1 cellular context compared by ENCODE assay signal in genomic region chr1:182392045-182393028, GRCh38.
A peak's percentile ranks its signal among the peaks of the same experiment; 100 is the strongest.
TF ChIP-seq lines count a peak whose summit lies in the region.

No MANE protein-coding gene starts in this region.

TF ChIP-seq in HepG2, 621 proteins besides CTCF, POLR2A, EP300 and RAD21 (continues in another document):
- TF ChIP-seq ZNF776 (CRISPR knock-in tag; IDR thresholded peaks at IDR 0.05) (no peak), ATF3 (CRISPR knock-in tag; IDR thresholded peaks at IDR 0.05) (no peak), ZNF10 (CRISPR knock-in tag; IDR thresholded peaks at IDR 0.05; ENCODE audit: borderline replicate concordance, low read depth) (no peak), ZNF333 (CRISPR knock-in tag; IDR thresholded peaks at IDR 0.05; ENCODE audit: borderline replicate concordance) (no peak), ZNF30 (CRISPR knock-in tag; IDR thresholded peaks at IDR 0.05) (no peak), MIXL1 (CRISPR knock-in tag; IDR thresholded peaks at IDR 0.05) (no peak), ARNTL (CRISPR knock-in tag; IDR thresholded peaks at IDR 0.05) (no peak), FOXA3 (CRISPR knock-in tag; IDR thresholded peaks at IDR 0.05) (no peak), ZNF446 (CRISPR knock-in tag; IDR thresholded peaks at IDR 0.05) (no peak), ZC3H13 (CRISPR knock-in tag; IDR thresholded peaks at IDR 0.05) (no peak), ZNF557 (CRISPR knock-in tag; IDR thresholded peaks at IDR 0.05) (no peak), ZNF547 (CRISPR knock-in tag; IDR thresholded peaks at IDR 0.05) (no peak; the same call in 1 of the 2 replicates), RARG (CRISPR knock-in tag; IDR thresholded peaks at IDR 0.05; ENCODE audit: low read depth) (no peak), FOXC1 (CRISPR knock-in tag; IDR thresholded peaks at IDR 0.05; ENCODE audit: borderline replicate concordance) (no peak), ZBTB2 (CRISPR knock-in tag; IDR thresholded peaks at IDR 0.05; ENCODE audit: low read depth) (no peak), HMGXB3 (CRISPR knock-in tag; IDR thresholded peaks at IDR 0.05; ENCODE audit: borderline replicate concordance) (no peak), ZNF713 (CRISPR knock-in tag; IDR thresholded peaks at IDR 0.05) (no peak), MED13 (CRISPR knock-in tag; IDR thresholded peaks at IDR 0.05) (no peak), FOXK2 (IDR thresholded peaks at IDR 0.05) (no peak), SNRNP70 (IDR thresholded peaks at IDR 0.05; ENCODE audit: low read depth, low read length) (no peak), GTF3A (CRISPR knock-in tag; conservative IDR thresholded peaks at IDR 0.05) (no peak), NR2F1 (CRISPR knock-in tag; IDR thresholded peaks at IDR 0.05) (no peak), RBM39 (IDR thresholded peaks at IDR 0.05; ENCODE audit: low read depth, low read length, poor library complexity, severe bottlenecking) (peak; percentile 10), ZNF180 (CRISPR knock-in tag; IDR thresholded peaks at IDR 0.05; ENCODE audit: borderline replicate concordance, low read depth) (no peak), ZNF724P (CRISPR knock-in tag; IDR thresholded peaks at IDR 0.05; ENCODE audit: borderline replicate concordance) (no peak), DRAP1 (CRISPR knock-in tag; IDR thresholded peaks at IDR 0.05) (no peak), NCOA1 (CRISPR knock-in tag; IDR thresholded peaks at IDR 0.05) (no peak), TBP (CRISPR knock-in tag; IDR thresholded peaks at IDR 0.05) (no peak), FOXA1 (IDR thresholded peaks at IDR 0.05) (no peak), FOXA1 (CRISPR knock-in tag; IDR thresholded peaks at IDR 0.05) (no peak), ZSCAN21 (CRISPR knock-in tag; IDR thresholded peaks at IDR 0.05; ENCODE audit: borderline replicate concordance) (no peak), ZNF572 (CRISPR knock-in tag; IDR thresholded peaks at IDR 0.05) (0 out of 2 replicates have a peak, but pooled peaks have one; percentile 65), KLF12 (CRISPR knock-in tag; IDR thresholded peaks at IDR 0.05; ENCODE audit: borderline replicate concordance) (no peak), TBL1XR1 (IDR thresholded peaks at IDR 0.05; ENCODE audit: borderline replicate concordance, low read length, partially characterized antibody) (no peak), AFF4 (CRISPR knock-in tag; IDR thresholded peaks at IDR 0.05) (no peak), ZNF205 (CRISPR knock-in tag; IDR thresholded peaks at IDR 0.05) (no peak), BCLAF1 (IDR thresholded peaks at IDR 0.05) (no peak), HCFC1 (IDR thresholded peaks at IDR 0.05; ENCODE audit: low read depth, low read length) (no peak), BRF2 (CRISPR knock-in tag; IDR thresholded peaks at IDR 0.05) (0 out of 2 replicates have a peak, but pooled peaks have one; percentile 72)
- TF ChIP-seq, protein P1, sequence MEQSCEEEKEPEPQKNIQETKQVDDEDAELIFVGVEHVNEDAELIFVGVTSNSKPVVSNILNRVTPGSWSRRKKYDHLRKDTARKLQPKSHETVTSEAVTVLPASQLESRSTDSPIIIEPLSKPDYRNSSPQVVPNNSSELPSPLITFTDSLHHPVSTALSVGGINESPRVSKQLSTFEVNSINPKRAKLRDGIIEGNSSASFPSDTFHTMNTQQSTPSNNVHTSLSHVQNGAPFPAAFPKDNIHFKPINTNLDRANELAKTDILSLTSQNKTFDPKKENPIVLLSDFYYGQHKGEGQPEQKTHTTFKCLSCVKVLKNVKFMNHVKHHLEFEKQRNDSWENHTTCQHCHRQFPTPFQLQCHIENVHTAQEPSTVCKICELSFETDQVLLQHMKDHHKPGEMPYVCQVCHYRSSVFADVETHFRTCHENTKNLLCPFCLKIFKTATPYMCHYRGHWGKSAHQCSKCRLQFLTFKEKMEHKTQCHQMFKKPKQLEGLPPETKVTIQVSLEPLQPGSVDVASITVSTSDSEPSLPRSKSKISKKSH (CRISPR knock-in tag; IDR thresholded peaks at IDR 0.05; ENCODE audit: borderline replicate concordance) = no peak
- TF ChIP-seq, protein P2, sequence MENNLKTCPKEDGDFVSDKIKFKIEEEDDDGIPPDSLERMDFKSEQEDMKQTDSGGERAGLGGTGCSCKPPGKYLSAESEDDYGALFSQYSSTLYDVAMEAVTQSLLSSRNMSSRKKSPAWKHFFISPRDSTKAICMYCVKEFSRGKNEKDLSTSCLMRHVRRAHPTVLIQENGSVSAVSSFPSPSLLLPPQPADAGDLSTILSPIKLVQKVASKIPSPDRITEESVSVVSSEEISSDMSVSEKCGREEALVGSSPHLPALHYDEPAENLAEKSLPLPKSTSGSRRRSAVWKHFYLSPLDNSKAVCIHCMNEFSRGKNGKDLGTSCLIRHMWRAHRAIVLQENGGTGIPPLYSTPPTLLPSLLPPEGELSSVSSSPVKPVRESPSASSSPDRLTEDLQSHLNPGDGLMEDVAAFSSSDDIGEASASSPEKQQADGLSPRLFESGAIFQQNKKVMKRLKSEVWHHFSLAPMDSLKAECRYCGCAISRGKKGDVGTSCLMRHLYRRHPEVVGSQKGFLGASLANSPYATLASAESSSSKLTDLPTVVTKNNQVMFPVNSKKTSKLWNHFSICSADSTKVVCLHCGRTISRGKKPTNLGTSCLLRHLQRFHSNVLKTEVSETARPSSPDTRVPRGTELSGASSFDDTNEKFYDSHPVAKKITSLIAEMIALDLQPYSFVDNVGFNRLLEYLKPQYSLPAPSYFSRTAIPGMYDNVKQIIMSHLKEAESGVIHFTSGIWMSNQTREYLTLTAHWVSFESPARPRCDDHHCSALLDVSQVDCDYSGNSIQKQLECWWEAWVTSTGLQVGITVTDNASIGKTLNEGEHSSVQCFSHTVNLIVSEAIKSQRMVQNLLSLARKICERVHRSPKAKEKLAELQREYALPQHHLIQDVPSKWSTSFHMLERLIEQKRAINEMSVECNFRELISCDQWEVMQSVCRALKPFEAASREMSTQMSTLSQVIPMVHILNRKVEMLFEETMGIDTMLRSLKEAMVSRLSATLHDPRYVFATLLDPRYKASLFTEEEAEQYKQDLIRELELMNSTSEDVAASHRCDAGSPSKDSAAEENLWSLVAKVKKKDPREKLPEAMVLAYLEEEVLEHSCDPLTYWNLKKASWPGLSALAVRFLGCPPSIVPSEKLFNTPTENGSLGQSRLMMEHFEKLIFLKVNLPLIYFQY (CRISPR knock-in tag; IDR thresholded peaks at IDR 0.05; ENCODE audit: borderline replicate concordance) = no peak
- TF ChIP-seq, protein P3, sequence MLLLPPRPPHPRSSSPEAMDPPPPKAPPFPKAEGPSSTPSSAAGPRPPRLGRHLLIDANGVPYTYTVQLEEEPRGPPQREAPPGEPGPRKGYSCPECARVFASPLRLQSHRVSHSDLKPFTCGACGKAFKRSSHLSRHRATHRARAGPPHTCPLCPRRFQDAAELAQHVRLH (CRISPR knock-in tag; IDR thresholded peaks at IDR 0.05; ENCODE audit: borderline replicate concordance, low read depth) = no peak
